Comparison of ENCODE assay signal across 18 cellular contexts in the genomic region with DNA sequence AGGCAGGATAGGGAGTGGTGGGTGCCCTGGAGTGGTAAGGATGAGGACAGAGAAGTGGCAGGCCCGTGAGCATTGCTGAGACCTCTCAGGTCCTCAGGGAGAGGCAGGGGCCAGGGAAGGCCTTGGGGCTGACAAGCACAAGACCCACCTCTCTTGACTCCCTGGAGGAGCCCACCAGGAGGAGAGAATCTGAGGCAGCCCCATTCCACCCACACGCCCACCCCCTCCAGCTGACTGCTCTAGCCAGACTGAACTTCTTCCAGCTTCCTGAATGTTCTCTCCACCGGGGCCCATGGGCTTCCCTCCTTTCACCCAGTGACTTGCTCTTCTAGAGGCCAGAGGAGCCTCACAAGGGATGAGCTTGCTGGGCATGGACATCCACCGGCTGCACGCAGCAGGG.
DNase-seq lines count a peak whose midpoint lies in the region; ATAC-seq lines count a peak whose summit lies in the region.
"Had no signal": no experiment of that assay in that cellular context is flagged by ENCODE, and none has a peak within 500 bp of the region (broad histone marks: within the 10 kb centered on the region; RNA-seq: fewer than 3 reads in every experiment).

No MANE protein-coding gene starts in this region.

- DNase-seq in AG20443 (ENCODE audit: low spot score): peak; percentile 14
- DNase-seq in adipocyte (ENCODE audit: low read depth): no peak
- DNase-seq in posterior vena cava (ENCODE audit: low spot score): peak; percentile 62
- DNase-seq in hypothalamus (lab: John Stamatoyannopoulos, UW): no peak
- no peak for DNase-seq in NCI-H69 (lab: John Stamatoyannopoulos, UW)
- DNase-seq: 8988T; ACHN; C1 segment of cervical spinal cord; Calu3; CD4-positive, alpha-beta memory T cell; COR-L47; DMS53; GF-D8; GOT3; HFFc6 had no signal

- H3K4me1 ChIP-seq in adipocyte (ENCODE audit: control insufficient read depth, insufficient read depth, low read length): peaks cover 22% of the 10 kb centered on the region
- H3K4me1 ChIP-seq: HAP-1 had no signal

- H3K9me3 ChIP-seq in adipocyte (ENCODE audit: control insufficient read depth, low read length): no peaks in the 10 kb centered on the region
- H3K9me3 ChIP-seq: A549, HAP-1 had no signal

- H3K9ac ChIP-seq in adipocyte (ENCODE audit: low read length): peak overlapping the region; percentile 19

- peaks cover 11% of the 10 kb centered on the region for H3K27me3 ChIP-seq in adipocyte (replicated peaks; ENCODE audit: control insufficient read depth, insufficient read depth, low read length)

- intact Hi-C loops in posterior vena cava (cut with DNase I): no loop called here

- no peak overlapping the region for H3K4me3 ChIP-seq in adipocyte (ENCODE audit: low read length)
- H3K4me3 ChIP-seq: A549, HAP-1 had no signal

- no peaks in the 10 kb centered on the region for H3K36me3 ChIP-seq in adipocyte (ENCODE audit: control insufficient read depth, insufficient read depth, low read length, severe bottlenecking)
- H3K36me3 ChIP-seq: HAP-1 had no signal

- ATAC-seq in HG03571 (IDR thresholded peaks at IDR 0.05; ENCODE audit: unreplicated experiment): no peak
- ATAC-seq: A549 had no signal

Comparison
In these comparisons a context has a peak if more than half of its experiments do, and no peak if none do; other contexts are left out.
1. DNase-seq: peak in AG20443 (single experiment) and posterior vena cava (single experiment); none in adipocyte (single experiment), hypothalamus (0 of 51) and NCI-H69 (single experiment).